Comparison of ENCODE assay signal across 1 cellular context in genomic region chr19:5870986-5871394, GRCh38.
TF ChIP-seq lines count a peak whose summit lies in the region.

No MANE protein-coding gene starts in this region.

TF ChIP-seq in HepG2, 621 proteins besides CTCF, POLR2A, EP300 and RAD21 (continued from another document and continues in another):
- peak; percentile 62; the same call in 1 of the 2 replicates for TF ChIP-seq GMEB1 (CRISPR knock-in tag; IDR thresholded peaks at IDR 0.05; ENCODE audit: borderline replicate concordance)
- TF ChIP-seq ZNF562 (CRISPR knock-in tag; IDR thresholded peaks at IDR 0.05; ENCODE audit: borderline replicate concordance): no peak
- TF ChIP-seq ZNF687 (CRISPR knock-in tag; IDR thresholded peaks at IDR 0.05): peak; percentile 61
- 0 out of 2 replicates have a peak, but pooled peaks have one; percentile 29 for TF ChIP-seq BORCS8-MEF2B (CRISPR knock-in tag; IDR thresholded peaks at IDR 0.05)
- TF ChIP-seq MLLT10 (CRISPR knock-in tag; IDR thresholded peaks at IDR 0.05): no peak
- peak; percentile 65; the same call in 1 of the 2 replicates for TF ChIP-seq JUN (CRISPR knock-in tag; IDR thresholded peaks at IDR 0.05)
- TF ChIP-seq PRDM10 (CRISPR knock-in tag; IDR thresholded peaks at IDR 0.05; ENCODE audit: low read depth): peak; percentile 83; the same call in 1 of the 2 replicates
- TF ChIP-seq JUND (CRISPR knock-in tag; IDR thresholded peaks at IDR 0.05): peak; percentile 78
- no peak for TF ChIP-seq ZNF570 (CRISPR knock-in tag; IDR thresholded peaks at IDR 0.05; ENCODE audit: borderline replicate concordance)
- TF ChIP-seq ZNF33B (CRISPR knock-in tag; IDR thresholded peaks at IDR 0.05): 0 out of 2 replicates have a peak, but pooled peaks have one; percentile 38
- TF ChIP-seq REPIN1 (CRISPR knock-in tag; IDR thresholded peaks at IDR 0.05; ENCODE audit: borderline replicate concordance, low read depth): peak; percentile 87; the same call in 1 of the 2 replicates
- TF ChIP-seq ZSCAN29 (CRISPR knock-in tag; conservative IDR thresholded peaks at IDR 0.05): 0 out of 2 replicates have a peak, but pooled peaks have one; percentile 34
- TF ChIP-seq DZIP1 (CRISPR knock-in tag; IDR thresholded peaks at IDR 0.05): no peak
- peak; percentile 18; the same call in 1 of the 2 replicates for TF ChIP-seq MNT (IDR thresholded peaks at IDR 0.05)
- no peak for TF ChIP-seq ZNF10 (CRISPR knock-in tag; IDR thresholded peaks at IDR 0.05; ENCODE audit: borderline replicate concordance, low read depth)
- no peak for TF ChIP-seq ZNF180 (CRISPR knock-in tag; IDR thresholded peaks at IDR 0.05; ENCODE audit: borderline replicate concordance, low read depth)
- TF ChIP-seq POGK (CRISPR knock-in tag; conservative IDR thresholded peaks at IDR 0.05): peak; percentile 72; the same call in 1 of the 2 replicates
- peak; percentile 61; the same call in 1 of the 2 replicates for TF ChIP-seq ZBTB43 (CRISPR knock-in tag; conservative IDR thresholded peaks at IDR 0.05)
- no peak for TF ChIP-seq NR1H2 (CRISPR knock-in tag; IDR thresholded peaks at IDR 0.05; ENCODE audit: borderline replicate concordance, low read depth)
- TF ChIP-seq ZNF44 (CRISPR knock-in tag; IDR thresholded peaks at IDR 0.05): no peak
- peak; percentile 60; the same call in 1 of the 2 replicates for TF ChIP-seq MYC (CRISPR knock-in tag; IDR thresholded peaks at IDR 0.05; ENCODE audit: borderline replicate concordance)
- TF ChIP-seq POLR2AphosphoS5 (IDR thresholded peaks at IDR 0.05; ENCODE audit: low read depth, low read length): peak; percentile 54
- TF ChIP-seq PPARG (CRISPR knock-in tag; conservative IDR thresholded peaks at IDR 0.05): peak; percentile 100
- TF ChIP-seq MYPOP (CRISPR knock-in tag; IDR thresholded peaks at IDR 0.05): peak; percentile 86; the same call in 1 of the 2 replicates
- TF ChIP-seq TAF15 (IDR thresholded peaks at IDR 0.05; ENCODE audit: low read depth, low read length, poor library complexity, severe bottlenecking): no peak
- no peak for TF ChIP-seq NR0B2 (CRISPR knock-in tag; IDR thresholded peaks at IDR 0.05)
- no peak for TF ChIP-seq MTA3 (CRISPR knock-in tag; IDR thresholded peaks at IDR 0.05)
- no peak for TF ChIP-seq AGO2 (optimal IDR thresholded peaks at IDR 0.05; ENCODE audit: low read depth, low read length)
- TF ChIP-seq ZMAT5 (CRISPR knock-in tag; IDR thresholded peaks at IDR 0.05; ENCODE audit: borderline replicate concordance, low read depth): no peak
- TF ChIP-seq RNF219 (CRISPR knock-in tag; IDR thresholded peaks at IDR 0.05): no peak
- no peak for TF ChIP-seq ZNF224 (CRISPR knock-in tag; IDR thresholded peaks at IDR 0.05)
- TF ChIP-seq ZNF660 (CRISPR knock-in tag; IDR thresholded peaks at IDR 0.05; ENCODE audit: borderline replicate concordance, low read depth): no peak
- peak; percentile 61; the same call in 1 of the 2 replicates for TF ChIP-seq NR2F2 (IDR thresholded peaks at IDR 0.05; ENCODE audit: borderline replicate concordance, low read depth)
- TF ChIP-seq ZNF225 (CRISPR knock-in tag; IDR thresholded peaks at IDR 0.05): no peak
